ENCODE assay signal across 18 cellular contexts in the genomic region with DNA sequence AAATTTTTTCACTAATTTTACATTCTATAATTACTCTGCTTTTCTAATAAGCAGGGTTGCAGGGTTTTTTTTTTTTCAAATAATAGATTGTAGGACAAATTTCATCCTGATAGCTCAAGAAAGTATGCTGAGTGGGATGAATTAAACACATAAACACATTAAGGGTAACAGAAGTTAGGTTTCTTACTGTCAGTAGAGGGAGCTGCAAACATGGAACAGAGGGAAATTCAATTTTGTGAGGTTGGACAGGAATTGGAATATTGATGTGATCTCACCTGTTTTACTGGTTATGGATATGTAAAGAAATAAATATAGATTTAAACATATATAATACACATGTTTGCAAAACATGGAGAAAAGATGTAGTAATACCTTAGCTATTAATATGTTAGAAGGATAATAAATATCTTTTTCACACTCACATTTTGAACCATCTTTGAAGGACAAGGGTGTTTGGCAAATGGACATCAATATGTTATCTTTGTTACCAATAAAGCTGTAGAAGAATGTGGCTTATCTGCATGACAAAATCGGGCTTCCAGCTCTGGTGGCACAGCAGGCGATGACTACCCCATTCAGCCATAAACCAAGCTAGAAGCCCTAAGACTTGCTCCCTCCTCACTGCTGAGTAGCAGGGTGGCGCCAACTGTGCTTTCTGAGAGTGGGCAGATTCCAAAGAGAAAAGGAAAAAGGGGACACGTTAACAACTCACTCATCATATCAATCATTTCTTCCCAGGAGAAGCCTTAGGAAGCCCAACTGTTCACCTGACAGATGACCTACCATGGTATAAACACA.
A peak's percentile ranks its signal among the peaks of the same experiment; 100 is the strongest.
DNase-seq lines count a peak whose midpoint lies in the region; ATAC-seq and TF ChIP-seq lines count a peak whose summit lies in the region.
"Had no signal": no experiment of that assay in that cellular context is flagged by ENCODE, and none has a peak within 500 bp of the region (broad histone marks: within the 10 kb centered on the region; RNA-seq: fewer than 3 reads in every experiment).

No MANE protein-coding gene starts in this region.

- peaks cover 18 to 22% of the 10 kb centered on the region in 2 experiments for H3K4me1 Mint-ChIP-seq in H9

- H4K8ac ChIP-seq in H9 (replicated peaks; ENCODE audit: insufficient read length, low read depth, low read length) = no peak overlapping the region
- H4K8ac ChIP-seq in mesenchymal stem cell (ENCODE audit: low read length) = no peak overlapping the region

- no peaks in the 10 kb centered on the region for H3K23me2 ChIP-seq in H9 (ENCODE audit: insufficient read length, low read depth, low read length, poor library complexity, severe bottlenecking)

- H3K27ac ChIP-seq in H9 (ENCODE audit: insufficient read length, low read depth, low read length) (no peak overlapping the region), hepatocyte (no peak overlapping the region), mesenchymal stem cell (ENCODE audit: low read length, poor library complexity, severe bottlenecking) (no peak overlapping the region)
- H3K27ac ChIP-seq: BLaER1, vagina had no signal

- no peaks in the 10 kb centered on the region for H4K20me1 ChIP-seq in H9 (ENCODE audit: control insufficient read depth, insufficient read depth, insufficient read length)
- no peaks in the 10 kb centered on the region for H4K20me1 ChIP-seq in hepatocyte (ENCODE audit: insufficient read depth, poor library complexity, severe bottlenecking)
- H4K20me1 ChIP-seq: BLaER1 had no signal

- WGBS in H9 (ENCODE audit: extremely low coverage, insufficient read length, low lambda C conversion rate) = no CpG with 5 or more reads among the region's 4 CpGs
- 72% methylated on average over 4 of the region's 4 CpGs for WGBS in hepatocyte (ENCODE audit: low lambda C conversion rate, missing lambda C conversion rate)
- 52% methylated on average over 3 of the region's 4 CpGs for WGBS in mesenchymal stem cell

- H4K91ac ChIP-seq in H9 (ENCODE audit: insufficient read length, low read depth, low read length) (no peak overlapping the region), mesenchymal stem cell (ENCODE audit: low read length) (no peak overlapping the region)

- H3K9ac ChIP-seq in H9 (ENCODE audit: extremely low read depth, insufficient read length, low read length) = no peak overlapping the region
- no peak overlapping the region for H3K9ac ChIP-seq in mesenchymal stem cell (ENCODE audit: low read length)
- H3K9ac ChIP-seq: BLaER1 had no signal

- no peak overlapping the region for H3K27ac Mint-ChIP-seq in H9
- H3K27ac Mint-ChIP-seq: effector memory CD8-positive, alpha-beta T cell; stimulated activated naive B cell treated with anti-CD40 and anti-IgM and Interleukin-4, amounts not matched to agents 10 μg/mL and 1 μg/mL and 100 μg/mL, for 72 hours had no signal

- no peaks in the 10 kb centered on the region; a peak in 1 of 5 replicates for H3K9me3 Mint-ChIP-seq in H9
- H3K9me3 Mint-ChIP-seq: effector memory CD8-positive, alpha-beta T cell; stimulated activated naive B cell treated with anti-CD40 and anti-IgM and Interleukin-4, amounts not matched to agents 10 μg/mL and 1 μg/mL and 100 μg/mL, for 72 hours had no signal

- ATAC-seq in HG02642 (IDR thresholded peaks at IDR 0.05; ENCODE audit: poor library complexity, unreplicated experiment) (no peak), HG03439 (IDR thresholded peaks at IDR 0.05; ENCODE audit: unreplicated experiment) (no peak), HG02759 (IDR thresholded peaks at IDR 0.05; ENCODE audit: unreplicated experiment) (no peak)
- ATAC-seq: effector memory CD8-positive, alpha-beta T cell; stimulated activated naive B cell treated with anti-CD40 and anti-IgM and Interleukin-4, amounts not matched to agents 10 μg/mL and 1 μg/mL and 100 μg/mL, for 72 hours had no signal

- H3K4me3 Mint-ChIP-seq in H9 = no peak overlapping the region
- H3K4me3 Mint-ChIP-seq: effector memory CD8-positive, alpha-beta T cell; stimulated activated naive B cell treated with anti-CD40 and anti-IgM and Interleukin-4, amounts not matched to agents 10 μg/mL and 1 μg/mL and 100 μg/mL, for 72 hours had no signal

- H3K36me3 ChIP-seq in hepatocyte (replicated peaks; ENCODE audit: insufficient read depth, low read depth) (no peaks in the 10 kb centered on the region), mesenchymal stem cell (ENCODE audit: control insufficient read depth in 1 of 2, insufficient read depth in 2 of 2, low read depth in 1 of 2, low read length in 2 of 2) (no peaks in the 10 kb centered on the region)
- H3K36me3 ChIP-seq: BLaER1, vagina had no signal

- H2AK5ac ChIP-seq in H9 (ENCODE audit: insufficient read length, low read length) (no peak overlapping the region), mesenchymal stem cell (ENCODE audit: low read length, severe bottlenecking) (no peak overlapping the region)

- H3K9me3 ChIP-seq in H9 (ENCODE audit: control insufficient read depth, low read depth, low read length) = no peaks in the 10 kb centered on the region
- H3K9me3 ChIP-seq in hepatocyte (ENCODE audit: low read depth) = no peaks in the 10 kb centered on the region
- H3K9me3 ChIP-seq in mesenchymal stem cell (ENCODE audit: control insufficient read depth, low read length) = no peaks in the 10 kb centered on the region
- H3K9me3 ChIP-seq: BLaER1, vagina had no signal

- H2BK20ac ChIP-seq in H9 (ENCODE audit: low read depth, low read length, poor library complexity, severe bottlenecking) = no peak overlapping the region

- H2BK120ac ChIP-seq in H9 (ENCODE audit: low read depth, low read length, poor library complexity, severe bottlenecking) (no peak overlapping the region), mesenchymal stem cell (ENCODE audit: low read depth, low read length) (no peak overlapping the region)

- no peak overlapping the region for H3K56ac ChIP-seq in H9 (ENCODE audit: insufficient read length, low read depth, low read length)

- H3K4me1 ChIP-seq in H9 (ENCODE audit: insufficient read depth, low read length) (no peaks in the 10 kb centered on the region; the same call in 1 of the 2 replicates), hepatocyte (ENCODE audit: insufficient read depth) (no peaks in the 10 kb centered on the region), mesenchymal stem cell (ENCODE audit: control insufficient read depth, insufficient read depth, low read depth, low read length) (no peaks in the 10 kb centered on the region)
- H3K4me1 ChIP-seq: vagina had no signal

- H3K23ac ChIP-seq in H9 (ENCODE audit: insufficient read length, low read depth, low read length) (no peak overlapping the region), mesenchymal stem cell (ENCODE audit: low read length in 2 of 2) (no peak overlapping the region)

- H3K27me3 ChIP-seq in H9 (ENCODE audit: insufficient read depth, low read length) = no peaks in the 10 kb centered on the region
- peaks cover 8% of the 10 kb centered on the region for H3K27me3 ChIP-seq in hepatocyte
- peaks cover 5 to 8% of the 10 kb centered on the region in 2 experiments for H3K27me3 ChIP-seq in mesenchymal stem cell (ENCODE audit: control insufficient read depth in 1 of 2, insufficient read depth in 1 of 2, low read length in 2 of 2)
- H3K27me3 ChIP-seq: BLaER1, vagina had no signal

- H2AFZ ChIP-seq in H9 (ENCODE audit: low read length) (no peak overlapping the region), hepatocyte (no peak overlapping the region), mesenchymal stem cell (ENCODE audit: low read depth, low read length) (no peak overlapping the region)

- H3K4me2 ChIP-seq in H9 (ENCODE audit: insufficient read depth, insufficient read length, low read length) (no peak overlapping the region), hepatocyte (no peak overlapping the region), mesenchymal stem cell (ENCODE audit: low read length, poor library complexity, severe bottlenecking) (no peak overlapping the region)
- H3K4me2 ChIP-seq: BLaER1 had no signal

- DNase-seq in AG09309 (ENCODE audit: low read depth) (no peak), H9 (peak; percentile 28), amniotic epithelial cell (ENCODE audit: low read depth) (peak; percentile 3), hepatocyte (ENCODE audit: low spot score) (no peak), mesenchymal stem cell (no peak)
- DNase-seq: activated CD4-positive, CD25-positive, alpha-beta regulatory T cell treated with anti-CD3 and anti-CD28 coated beads, Interleukin-2, amount 50 U/mL, for 72 hours; activated T-cell treated with anti-CD3 and anti-CD28 coated beads for 4 hours; amniotic stem cell; effector memory CD8-positive, alpha-beta T cell; KG1; NCI-H2107; stimulated activated CD4-positive, alpha-beta T cell treated with anti-CD3 and anti-CD28 coated beads, Interleukin-4, amount 100 ng/mL, for 24 hours; stimulated activated naive B cell treated with anti-CD40 and anti-IgM and Interleukin-4, amounts not matched to agents 10 μg/mL and 1 μg/mL and 100 μg/mL, for 72 hours had no signal

- H2BK12ac ChIP-seq in H9 (ENCODE audit: insufficient read length, low read depth, low read length) (no peak overlapping the region), mesenchymal stem cell (ENCODE audit: low read length in 2 of 2) (no peak overlapping the region)

- H2BK5ac ChIP-seq in H9 (ENCODE audit: insufficient read length, low read length) (no peak overlapping the region), mesenchymal stem cell (ENCODE audit: low read depth, low read length, poor library complexity, severe bottlenecking) (no peak overlapping the region)

- H3K4ac ChIP-seq in H9 (ENCODE audit: low read depth, low read length) (no peak overlapping the region), mesenchymal stem cell (ENCODE audit: low read depth in 1 of 2, low read length in 2 of 2) (no peak overlapping the region)

- H4K5ac ChIP-seq in H9 (ENCODE audit: insufficient read length, low read depth, low read length) = no peak overlapping the region

- no peaks in the 10 kb centered on the region for H3K27me3 Mint-ChIP-seq in H9 (ENCODE audit: low read depth)

- peak; percentile 16 for TF ChIP-seq CTCF in AG09309 (IDR thresholded peaks at IDR 0.05; ENCODE audit: control insufficient read depth, insufficient read depth, low read depth, low read length, missing control alignments)
- peak; percentile 64 for TF ChIP-seq CTCF in H9 (conservative IDR thresholded peaks at IDR 0.05)
- peak; percentile 38 for TF ChIP-seq CTCF in hepatocyte (IDR thresholded peaks at IDR 0.05; ENCODE audit: poor library complexity)

- H3K14ac ChIP-seq in H9 (ENCODE audit: insufficient read depth, low read length) (no peak overlapping the region), mesenchymal stem cell (ENCODE audit: low read length in 2 of 2) (no peak overlapping the region)

- H3K79me2 ChIP-seq in H9 (ENCODE audit: insufficient read depth, low read length) (no peaks in the 10 kb centered on the region), hepatocyte (no peaks in the 10 kb centered on the region)

- no peak overlapping the region for H3K18ac ChIP-seq in H9 (ENCODE audit: insufficient read length, low read depth, low read length)
- H3K18ac ChIP-seq in mesenchymal stem cell (ENCODE audit: low read depth in 1 of 2, low read length in 2 of 2) = no peak overlapping the region

- H3K9me2 ChIP-seq in hepatocyte (replicated peaks; ENCODE audit: insufficient read depth) = no peaks in the 10 kb centered on the region

- H3T11ph ChIP-seq in H9 (ENCODE audit: low read length) = no peak overlapping the region

- no peaks in the 10 kb centered on the region for H3K79me1 ChIP-seq in H9 (ENCODE audit: insufficient read depth, low read depth, low read length, poor library complexity, severe bottlenecking)
- no peaks in the 10 kb centered on the region for H3K79me1 ChIP-seq in mesenchymal stem cell (replicated peaks; ENCODE audit: low read length, poor library complexity, severe bottlenecking)

- H2BK15ac ChIP-seq in H9 (ENCODE audit: low read depth, low read length) (no peak overlapping the region), mesenchymal stem cell (ENCODE audit: low read depth, poor library complexity, severe bottlenecking) (no peak overlapping the region)

- H3K36me3 Mint-ChIP-seq in H9 (ENCODE audit: insufficient read depth in 1 of 3, low read depth in 3 of 3) = no peaks in the 10 kb centered on the region
- H3K36me3 Mint-ChIP-seq: stimulated activated naive B cell treated with anti-CD40 and anti-IgM and Interleukin-4, amounts not matched to agents 10 μg/mL and 1 μg/mL and 100 μg/mL, for 72 hours had no signal

- H3K4me3 ChIP-seq in AG09309 (ENCODE audit: control insufficient read depth, low read depth, low read length) = no peak overlapping the region
- H3K4me3 ChIP-seq in hepatocyte = no peak overlapping the region
- no peak overlapping the region for H3K4me3 ChIP-seq in mesenchymal stem cell (ENCODE audit: insufficient read depth in 1 of 2, low read depth in 1 of 2, low read length in 2 of 2)
- H3K4me3 ChIP-seq: BLaER1, vagina had no signal

Comparison
In these comparisons a context has a peak if more than half of its experiments do, and no peak if none do; other contexts are left out.
1. DNase-seq: peak in H9 (single experiment) and amniotic epithelial cell (single experiment); none in AG09309 (single experiment), hepatocyte (single experiment) and mesenchymal stem cell (single experiment).
2. Peak in every context shown above with its lines, with median percentiles within 50 percentile points of each other: CTCF ChIP-seq.